In genomic region chr2:108621689-108622681, GRCh38 we compare ENCODE assay signal across 1 cellular context.
A peak's percentile ranks its signal among the peaks of the same experiment; 100 is the strongest.
TF ChIP-seq lines count a peak whose summit lies in the region.

No MANE protein-coding gene starts in this region.

TF ChIP-seq in K562, 482 proteins besides CTCF, POLR2A, EP300 and RAD21 (continued from another document):
- TF ChIP-seq FOXP4 (CRISPR knock-in tag; IDR thresholded peaks at IDR 0.05; ENCODE audit: borderline replicate concordance) (no peak), ZKSCAN1 (IDR thresholded peaks at IDR 0.05; ENCODE audit: low read depth, low read length) (no peak), NFIC (IDR thresholded peaks at IDR 0.05) (no peak), ZNF395 (CRISPR knock-in tag; IDR thresholded peaks at IDR 0.05) (no peak), GTF2F1 (IDR thresholded peaks at IDR 0.05; ENCODE audit: low read depth, low read length) (no peak), E2F4 (CRISPR knock-in tag; IDR thresholded peaks at IDR 0.05; ENCODE audit: low read depth) (no peak), GABPA (tag; conservative IDR thresholded peaks at IDR 0.05; ENCODE audit: low read depth) (0 out of 2 replicates have a peak, but pooled peaks have one; percentile 5), RBM17 (IDR thresholded peaks at IDR 0.05; ENCODE audit: borderline replicate concordance, low read depth, low read length) (no peak), MAFG (tag; conservative IDR thresholded peaks at IDR 0.05) (peak; percentile 58), BRD9 (IDR thresholded peaks at IDR 0.05; ENCODE audit: low read depth, partially characterized antibody) (no peak), MED1 (CRISPR knock-in tag; IDR thresholded peaks at IDR 0.05; ENCODE audit: borderline replicate concordance) (no peak), HDGF (IDR thresholded peaks at IDR 0.05) (no peak), ZNF324 (CRISPR knock-in tag; IDR thresholded peaks at IDR 0.05) (no peak), ADNP (tag; IDR thresholded peaks at IDR 0.05) (no peak), ARID3A (IDR thresholded peaks at IDR 0.05; ENCODE audit: borderline replicate concordance, low read depth, low read length) (no peak), SNRNP70 (optimal IDR thresholded peaks at IDR 0.05; ENCODE audit: low read depth, low read length) (no peak), C11orf30 (IDR thresholded peaks at IDR 0.05; ENCODE audit: low read depth) (peak; percentile 85), ETS2 (tag; IDR thresholded peaks at IDR 0.05; ENCODE audit: borderline replicate concordance, poor library complexity, severe bottlenecking) (no peak), SRSF3 (IDR thresholded peaks at IDR 0.05; ENCODE audit: insufficient read depth, low read length) (no peak), STAT5B (CRISPR knock-in tag; IDR thresholded peaks at IDR 0.05) (no peak)
- TF ChIP-seq, protein P1, sequence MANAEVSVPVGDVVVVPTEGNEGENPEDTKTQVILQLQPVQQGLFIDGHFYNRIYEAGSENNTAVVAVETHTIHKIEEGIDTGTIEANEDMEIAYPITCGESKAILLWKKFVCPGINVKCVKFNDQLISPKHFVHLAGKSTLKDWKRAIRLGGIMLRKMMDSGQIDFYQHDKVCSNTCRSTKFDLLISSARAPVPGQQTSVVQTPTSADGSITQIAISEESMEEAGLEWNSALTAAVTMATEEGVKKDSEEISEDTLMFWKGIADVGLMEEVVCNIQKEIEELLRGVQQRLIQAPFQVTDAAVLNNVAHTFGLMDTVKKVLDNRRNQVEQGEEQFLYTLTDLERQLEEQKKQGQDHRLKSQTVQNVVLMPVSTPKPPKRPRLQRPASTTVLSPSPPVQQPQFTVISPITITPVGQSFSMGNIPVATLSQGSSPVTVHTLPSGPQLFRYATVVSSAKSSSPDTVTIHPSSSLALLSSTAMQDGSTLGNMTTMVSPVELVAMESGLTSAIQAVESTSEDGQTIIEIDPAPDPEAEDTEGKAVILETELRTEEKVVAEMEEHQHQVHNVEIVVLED (CRISPR knock-in tag; IDR thresholded peaks at IDR 0.05), result no peak
- TF ChIP-seq, protein P2, sequence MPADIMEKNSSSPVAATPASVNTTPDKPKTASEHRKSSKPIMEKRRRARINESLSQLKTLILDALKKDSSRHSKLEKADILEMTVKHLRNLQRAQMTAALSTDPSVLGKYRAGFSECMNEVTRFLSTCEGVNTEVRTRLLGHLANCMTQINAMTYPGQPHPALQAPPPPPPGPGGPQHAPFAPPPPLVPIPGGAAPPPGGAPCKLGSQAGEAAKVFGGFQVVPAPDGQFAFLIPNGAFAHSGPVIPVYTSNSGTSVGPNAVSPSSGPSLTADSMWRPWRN (IDR thresholded peaks at IDR 0.05; ENCODE audit: low read depth), result no peak
- TF ChIP-seq, protein P3, sequence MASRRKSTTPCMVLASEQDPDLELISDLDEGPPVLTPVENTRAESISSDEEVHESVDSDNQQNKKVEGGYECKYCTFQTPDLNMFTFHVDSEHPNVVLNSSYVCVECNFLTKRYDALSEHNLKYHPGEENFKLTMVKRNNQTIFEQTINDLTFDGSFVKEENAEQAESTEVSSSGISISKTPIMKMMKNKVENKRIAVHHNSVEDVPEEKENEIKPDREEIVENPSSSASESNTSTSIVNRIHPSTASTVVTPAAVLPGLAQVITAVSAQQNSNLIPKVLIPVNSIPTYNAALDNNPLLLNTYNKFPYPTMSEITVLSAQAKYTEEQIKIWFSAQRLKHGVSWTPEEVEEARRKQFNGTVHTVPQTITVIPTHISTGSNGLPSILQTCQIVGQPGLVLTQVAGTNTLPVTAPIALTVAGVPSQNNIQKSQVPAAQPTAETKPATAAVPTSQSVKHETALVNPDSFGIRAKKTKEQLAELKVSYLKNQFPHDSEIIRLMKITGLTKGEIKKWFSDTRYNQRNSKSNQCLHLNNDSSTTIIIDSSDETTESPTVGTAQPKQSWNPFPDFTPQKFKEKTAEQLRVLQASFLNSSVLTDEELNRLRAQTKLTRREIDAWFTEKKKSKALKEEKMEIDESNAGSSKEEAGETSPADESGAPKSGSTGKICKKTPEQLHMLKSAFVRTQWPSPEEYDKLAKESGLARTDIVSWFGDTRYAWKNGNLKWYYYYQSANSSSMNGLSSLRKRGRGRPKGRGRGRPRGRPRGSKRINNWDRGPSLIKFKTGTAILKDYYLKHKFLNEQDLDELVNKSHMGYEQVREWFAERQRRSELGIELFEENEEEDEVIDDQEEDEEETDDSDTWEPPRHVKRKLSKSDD (conservative IDR thresholded peaks at IDR 0.05; ENCODE audit: low read length), result no peak
